13 cellular contexts compared by ENCODE assay signal in genomic region chr3:11593318-11594034, GRCh38. TPM values are rescaled to one million over a fixed set of nuclear protein-coding genes. Genes with fewer than 3 reads are reported as not detected.
DNase-seq lines count a peak whose midpoint lies in the region; ATAC-seq and TF ChIP-seq lines count a peak whose summit lies in the region.
"Had no signal": no experiment of that assay in that cellular context is flagged by ENCODE, and none has a peak within 500 bp of the region (broad histone marks: within the 10 kb centered on the region; RNA-seq: fewer than 3 reads in every experiment).

No MANE protein-coding gene starts in this region.

- POLR2A ChIA-PET in PC-9 (lab: Charles Lee; ENCODE audit: unreplicated experiment), result no interaction called here

- peaks cover 87% of the 10 kb centered on the region for H3K79me2 ChIP-seq in ACC112 (ENCODE audit: control insufficient read depth, insufficient read depth, low read length, unreplicated experiment)
- H3K79me2 ChIP-seq in trophoblast cell (ENCODE audit: control insufficient read depth, insufficient read depth, low read length, poor library complexity), result peaks cover 14% of the 10 kb centered on the region
- peaks cover 84% of the 10 kb centered on the region for H3K79me2 ChIP-seq in PC-9 (ENCODE audit: low read depth)

- DNase-seq in NCI-H2029 treated with DMSO at 0.1 percent for 48 hours (lab: John Stamatoyannopoulos, UW) (peak; percentile 38), esophagus muscularis mucosa (ENCODE audit: extremely low spot score) (no peak), trophoblast cell (no peak), NCI-H226 (no peak), NCI-H1417 treated with DMSO at 0.1 percent for 48 hours (lab: John Stamatoyannopoulos, UW) (no peak), PC-9 (no peak)
- DNase-seq: activated CD4-positive, CD25-positive, alpha-beta regulatory T cell treated with anti-CD3 and anti-CD28 coated beads, Interleukin-2, amount 50 U/mL, for 72 hours; activated T-cell treated with anti-CD3 and anti-CD28 coated beads, Interleukin-2, amount 50 U/mL, for 1 hour; naive thymus-derived CD4-positive, alpha-beta T cell; NCI-H446 had no signal

- BruUV-seq in PC-9 (replicated peaks; lab: Mats Ljungman, UMichigan), result no TSS peak

- no peak overlapping the region for H3K9ac ChIP-seq in trophoblast cell (ENCODE audit: low read length)

- H3K4ac ChIP-seq in trophoblast cell (ENCODE audit: low read depth, low read length), result peak overlapping the region; percentile 93

- no peak for TF ChIP-seq EP300 in esophagus muscularis mucosa (IDR thresholded peaks at IDR 0.05)

- H3K27ac ChIP-seq in ACC112 (ENCODE audit: low read depth, low read length) (peak overlapping the region; percentile 69; the same call in 1 of the 2 replicates), esophagus muscularis mucosa (replicated peaks in 1 of 4) (peak overlapping the region; percentile 6 to 76 (median 44)), trophoblast cell (ENCODE audit: low read depth, low read length) (no peak overlapping the region), PC-9 (no peak overlapping the region)

- no peaks in the 10 kb centered on the region for H3K27me3 ChIP-seq in ACC112 (ENCODE audit: insufficient read depth, low read length)
- no peaks in the 10 kb centered on the region for H3K27me3 ChIP-seq in esophagus muscularis mucosa
- no peaks in the 10 kb centered on the region for H3K27me3 ChIP-seq in trophoblast cell (ENCODE audit: insufficient read depth, low read length)
- no peaks in the 10 kb centered on the region for H3K27me3 ChIP-seq in PC-9 (ENCODE audit: insufficient read depth, low read depth)

- no peak overlapping the region for H4K12ac ChIP-seq in trophoblast cell (ENCODE audit: low read depth, low read length)

- no peak for ATAC-seq in GM19023 (IDR thresholded peaks at IDR 0.05; ENCODE audit: unreplicated experiment)
- ATAC-seq: K562; naive thymus-derived CD4-positive, alpha-beta T cell had no signal

- peak overlapping the region; percentile 66 for H3K18ac ChIP-seq in trophoblast cell (ENCODE audit: low read length)

- H3K79me1 ChIP-seq in trophoblast cell (ENCODE audit: low read length), result peaks cover 19% of the 10 kb centered on the region

- H3K9me3 ChIP-seq in esophagus muscularis mucosa (no peaks in the 10 kb centered on the region), trophoblast cell (ENCODE audit: insufficient read depth, low read depth, low read length) (peaks cover 1% of the 10 kb centered on the region), PC-9 (ENCODE audit: insufficient read depth, low read depth) (no peaks in the 10 kb centered on the region)

- peak overlapping the region; percentile 52 for H2BK12ac ChIP-seq in trophoblast cell (ENCODE audit: low read length)

- peaks cover 30% of the 10 kb centered on the region for H4K20me1 ChIP-seq in PC-9 (ENCODE audit: insufficient read depth)

- no peak overlapping the region for H2BK5ac ChIP-seq in trophoblast cell (ENCODE audit: low read depth, low read length, poor library complexity)

- peak overlapping the region; percentile 39 for H4K91ac ChIP-seq in trophoblast cell (ENCODE audit: low read depth, low read length)

- H3K4me3 ChIP-seq in ACC112 (ENCODE audit: low read depth, low read length), result no peak overlapping the region
- no peak overlapping the region for H3K4me3 ChIP-seq in esophagus muscularis mucosa
- H3K4me3 ChIP-seq in trophoblast cell (ENCODE audit: low read depth, low read length), result no peak overlapping the region
- no peak overlapping the region for H3K4me3 ChIP-seq in PC-9
- H3K4me3 ChIP-seq: K562 had no signal

- WGBS in esophagus muscularis mucosa, result 76% methylated on average over 9 of the region's 10 CpGs
- no CpG with 5 or more reads among the region's 10 CpGs for WGBS in trophoblast cell (ENCODE audit: extremely low coverage, insufficient coverage, insufficient read length)

- peak overlapping the region; percentile 74 for H4K8ac ChIP-seq in trophoblast cell (ENCODE audit: low read depth, low read length)

- H2BK120ac ChIP-seq in trophoblast cell (ENCODE audit: insufficient read depth, low read length, poor library complexity), result no peak overlapping the region

- no peak for TF ChIP-seq POLR2A in esophagus muscularis mucosa (IDR thresholded peaks at IDR 0.05; ENCODE audit: low read depth)

- intact Hi-C loops in esophagus muscularis mucosa (cut with DNase I) (no loop called here), PC-9 (cut with micrococcal nuclease; ENCODE audit: unreplicated experiment) (no loop called here)

- no peaks in the 10 kb centered on the region for H3K9me2 ChIP-seq in PC-9 (ENCODE audit: insufficient read depth)

- TF ChIP-seq CTCF in esophagus muscularis mucosa (IDR thresholded peaks at IDR 0.05) (no peak), PC-9 (conservative IDR thresholded peaks at IDR 0.05) (no peak)

- H3K23ac ChIP-seq in trophoblast cell (ENCODE audit: low read length), result no peak overlapping the region

- peaks cover 32% of the 10 kb centered on the region for H3K4me1 ChIP-seq in ACC112 (ENCODE audit: control insufficient read depth, insufficient read depth, low read length, unreplicated experiment)
- peaks cover 67 to 85% (median 77%) of the 10 kb centered on the region in 4 donors for H3K4me1 ChIP-seq in esophagus muscularis mucosa
- H3K4me1 ChIP-seq in trophoblast cell (ENCODE audit: control insufficient read depth in 1 of 2, insufficient read depth in 2 of 2, low read length in 2 of 2), result peaks cover 27 to 38% of the 10 kb centered on the region in 2 experiments
- H3K4me1 ChIP-seq in PC-9 (replicated peaks; ENCODE audit: insufficient read depth), result peaks cover 28% of the 10 kb centered on the region

- H2AFZ ChIP-seq in ACC112 (ENCODE audit: low read length, unreplicated experiment) (no peak overlapping the region), trophoblast cell (ENCODE audit: insufficient read depth, low read length, poor library complexity) (no peak overlapping the region), PC-9 (no peak overlapping the region)

- peaks cover 23% of the 10 kb centered on the region; the same call in 1 of the 2 replicates for H3F3A ChIP-seq in PC-9 (ENCODE audit: insufficient read depth, low read depth)

- peaks cover 6% of the 10 kb centered on the region; the same call in 1 of the 2 replicates for H3K36me3 ChIP-seq in ACC112 (ENCODE audit: insufficient read depth, low read length)
- H3K36me3 ChIP-seq in esophagus muscularis mucosa, result no peaks in the 10 kb centered on the region
- peaks cover 2 to 5% of the 10 kb centered on the region in 2 experiments for H3K36me3 ChIP-seq in trophoblast cell (ENCODE audit: control insufficient read depth in 1 of 2, insufficient read depth in 2 of 2, low read length in 2 of 2)
- H3K36me3 ChIP-seq in PC-9 (ENCODE audit: low read depth), result no peaks in the 10 kb centered on the region

- no peak overlapping the region for H3K4me2 ChIP-seq in trophoblast cell (ENCODE audit: low read length)
- H3K4me2 ChIP-seq in PC-9, result no peak overlapping the region

- H3K14ac ChIP-seq in trophoblast cell (ENCODE audit: low read length), result peak overlapping the region; percentile 62

- CTCF ChIA-PET in PC-9 (lab: Charles Lee), result no interaction called here

- H2AK5ac ChIP-seq in trophoblast cell (ENCODE audit: low read length), result peak overlapping the region; percentile 83

RNA-seq across cellular contexts. Expression of gene VGLL4, which starts 50.2 kb away (rescaled TPM):
- total RNA-seq in esophagus muscularis mucosa (100 to 1,000 TPM in 1 of 4 donors, 10 to 100 TPM in 3; 51.5 to 222 (median 80.7) TPM), PC-9 (2021) (39.1 and 42.2 TPM in 2 replicates)
- 44.1 and 47.0 TPM in 2 replicates for polyA plus RNA-seq in trophoblast cell (2013)

Comparison
In these comparisons a context has a peak if more than half of its experiments do, and no peak if none do; other contexts are left out.
1. H3K27ac ChIP-seq: peak in ACC112 (single experiment) and esophagus muscularis mucosa (4 of 4); none in trophoblast cell (single experiment) and PC-9 (single experiment).